Comparison of ENCODE assay signal across 1 cellular context in genomic region chr1:10001016-10001665, GRCh38.
TF ChIP-seq lines count a peak whose summit lies in the region.

No MANE protein-coding gene starts in this region.

TF ChIP-seq in K562, 482 proteins besides CTCF, POLR2A, EP300 and RAD21:
- TF ChIP-seq ZNF121 (CRISPR knock-in tag; conservative IDR thresholded peaks at IDR 0.05): peak; percentile 88
- TF ChIP-seq ZNF140 (CRISPR knock-in tag; IDR thresholded peaks at IDR 0.05): no peak
